1 cellular context compared by ENCODE assay signal in genomic region chr3:107660316-107660976, GRCh38.
TF ChIP-seq lines count a peak whose summit lies in the region.

No MANE protein-coding gene starts in this region.

TF ChIP-seq in K562, 482 proteins besides CTCF, POLR2A, EP300 and RAD21 (continued from another document):
- TF ChIP-seq ZNF277 (CRISPR knock-in tag; IDR thresholded peaks at IDR 0.05; ENCODE audit: borderline replicate concordance) (no peak), HIVEP1 (CRISPR knock-in tag; IDR thresholded peaks at IDR 0.05) (no peak), PCBP1 (IDR thresholded peaks at IDR 0.05; ENCODE audit: low read depth, low read length, poor library complexity, severe bottlenecking) (no peak), SIX5 (IDR thresholded peaks at IDR 0.05; ENCODE audit: borderline replicate concordance in 1 of 2, insufficient read depth in 1 of 2, low read depth in 1 of 2, low read length in 2 of 2) (no peak), TGIF2 (CRISPR knock-in tag; IDR thresholded peaks at IDR 0.05) (no peak), MAX (CRISPR knock-in tag; IDR thresholded peaks at IDR 0.05) (no peak), ZC3H8 (IDR thresholded peaks at IDR 0.05) (no peak), CEBPG (CRISPR knock-in tag; IDR thresholded peaks at IDR 0.05) (no peak), CEBPG (tag; conservative IDR thresholded peaks at IDR 0.05 in 1 of 2, IDR thresholded peaks at IDR 0.05 in 1 of 2) (peak in 1 of 2 experiments; percentile 54; a peak in 1 of 4 replicates), ZNF175 (CRISPR knock-in tag; IDR thresholded peaks at IDR 0.05; ENCODE audit: low read depth) (no peak), ZNF707 (CRISPR knock-in tag; conservative IDR thresholded peaks at IDR 0.05) (no peak), PHF20 (IDR thresholded peaks at IDR 0.05; ENCODE audit: partially characterized antibody) (no peak)
